In the genomic region with DNA sequence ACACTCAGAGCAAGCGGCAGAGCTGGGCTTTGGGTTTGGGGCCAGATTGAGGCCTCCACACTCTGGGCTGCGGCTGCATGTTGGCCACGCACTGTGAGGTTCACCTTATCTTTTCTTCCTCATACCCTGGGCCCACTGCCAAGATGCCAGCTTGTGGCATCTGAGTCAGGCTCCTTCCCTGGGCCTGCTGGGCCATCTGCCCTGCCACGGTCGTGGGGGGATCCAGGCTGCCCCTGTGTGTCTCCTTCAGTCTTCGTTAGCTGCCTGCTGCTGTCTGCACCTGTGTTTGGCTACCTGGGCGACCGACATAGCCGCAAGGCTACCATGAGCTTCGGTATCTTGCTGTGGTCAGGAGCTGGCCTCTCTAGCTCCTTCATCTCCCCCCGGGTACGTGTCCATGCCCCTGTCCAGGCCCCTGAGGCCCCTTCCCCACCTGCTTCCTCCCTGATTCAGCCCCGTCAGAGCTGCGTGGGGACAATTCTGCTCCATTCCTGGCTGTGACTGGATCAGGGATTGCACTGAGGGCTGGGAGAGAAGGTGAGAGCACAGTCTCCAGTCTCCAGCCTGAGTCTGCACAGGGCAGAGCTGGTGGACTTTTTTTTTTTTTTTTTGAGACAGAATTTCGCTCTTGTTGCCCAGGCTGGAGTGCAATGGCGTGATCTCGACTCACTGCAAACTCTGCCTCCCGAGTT, we compare ENCODE assay signal across 10 cellular contexts. TPM values are rescaled to one million over a fixed set of nuclear protein-coding genes. Genes with fewer than 3 reads are reported as not detected.
DNase-seq lines count a peak whose midpoint lies in the region; ATAC-seq lines count a peak whose summit lies in the region.
"Had no signal": no experiment of that assay in that cellular context is flagged by ENCODE, and none has a peak within 500 bp of the region (broad histone marks: within the 10 kb centered on the region; RNA-seq: fewer than 3 reads in every experiment).

No MANE protein-coding gene starts in this region.

- H3K4me1 ChIP-seq in naive thymus-derived CD4-positive, alpha-beta T cell (ENCODE audit: control insufficient read depth in 2 of 2, insufficient read depth in 2 of 2, low read length in 2 of 2) = no peaks in the 10 kb centered on the region

- peak; percentile 46 for DNase-seq in D341Med (ENCODE audit: low spot score)
- peak; percentile 29 for DNase-seq in NCI-H2196 (lab: John Stamatoyannopoulos, UW; ENCODE audit: unreplicated experiment)
- peak; percentile 56 to 86 for DNase-seq in cerebellar nuclear complex (lab: John Stamatoyannopoulos, UW)
- no peak for DNase-seq in naive thymus-derived CD4-positive, alpha-beta T cell
- no peak for DNase-seq in activated CD4-positive, alpha-beta T cell treated with anti-CD3 and anti-CD28 coated beads, Interleukin-2, amount 50 U/mL, for 1 hour
- no peak for DNase-seq in stimulated activated CD4-positive, alpha-beta T cell treated with anti-CD3 and anti-CD28 coated beads, Interleukin-2, amount 100 ng/mL, for 24 hours
- DNase-seq in activated CD4-positive, CD25-positive, alpha-beta regulatory T cell treated with anti-CD3 and anti-CD28 coated beads, Interleukin-2, amount 50 U/mL, for 72 hours = no peak
- DNase-seq in NCI-H748 (lab: John Stamatoyannopoulos, UW; ENCODE audit: unreplicated experiment) = no peak
- DNase-seq: NCI-H1436 treated with DMSO at 0.1 percent for 48 hours had no signal

- ATAC-seq in naive thymus-derived CD4-positive, alpha-beta T cell = peak; percentile 55

- intact Hi-C loops in naive thymus-derived CD4-positive, alpha-beta T cell (cut with micrococcal nuclease) = no loop called here

- H3K4me1 Mint-ChIP-seq in naive thymus-derived CD4-positive, alpha-beta T cell = peaks cover 0 to 6% (median 0%) of the 10 kb centered on the region in 7 donors

- H3K36me3 ChIP-seq in naive thymus-derived CD4-positive, alpha-beta T cell (ENCODE audit: control insufficient read depth in 2 of 3, insufficient read depth in 3 of 3, low read length in 3 of 3) = no peaks in the 10 kb centered on the region
- H3K36me3 ChIP-seq: BLaER1 had no signal

- H3K27ac ChIP-seq in naive thymus-derived CD4-positive, alpha-beta T cell (ENCODE audit: low read depth, low read length) = no peak overlapping the region
- H3K27ac ChIP-seq: BLaER1 had no signal

- CTCF ChIA-PET in naive thymus-derived CD4-positive, alpha-beta T cell (lab: Charles Lee) = no interaction called here

- no peaks in the 10 kb centered on the region for H3K27me3 Mint-ChIP-seq in naive thymus-derived CD4-positive, alpha-beta T cell

- no peak overlapping the region for H3K27ac Mint-ChIP-seq in naive thymus-derived CD4-positive, alpha-beta T cell

- POLR2A ChIA-PET in naive thymus-derived CD4-positive, alpha-beta T cell (lab: Charles Lee) = interaction anchor here (0.7 kb wide), 1 partner anchor 15 kb away, joined by 3 read pairs; no protein-coding TSS in a partner anchor

- no peaks in the 10 kb centered on the region for H3K9me3 Mint-ChIP-seq in naive thymus-derived CD4-positive, alpha-beta T cell

- no peaks in the 10 kb centered on the region for H3K9me3 ChIP-seq in naive thymus-derived CD4-positive, alpha-beta T cell (ENCODE audit: control insufficient read depth in 2 of 3, low read length in 3 of 3)
- H3K9me3 ChIP-seq: BLaER1 had no signal

- no peaks in the 10 kb centered on the region for H3K27me3 ChIP-seq in naive thymus-derived CD4-positive, alpha-beta T cell (ENCODE audit: control insufficient read depth in 2 of 2, insufficient read depth in 2 of 2, low read length in 2 of 2)
- H3K27me3 ChIP-seq: BLaER1 had no signal

- no peak overlapping the region for H3K4me3 Mint-ChIP-seq in naive thymus-derived CD4-positive, alpha-beta T cell

- H3K36me3 Mint-ChIP-seq in naive thymus-derived CD4-positive, alpha-beta T cell = no peaks in the 10 kb centered on the region

- no peak overlapping the region for H3K4me3 ChIP-seq in naive thymus-derived CD4-positive, alpha-beta T cell (ENCODE audit: low read length)
- H3K4me3 ChIP-seq: BLaER1 had no signal

RNA-seq across cellular contexts. Expression of gene SPNS3, which starts 11.2 kb away (rescaled TPM):
- 1 to 10 TPM; 1.7 to 6.7 (median 4.2) TPM for total RNA-seq in naive thymus-derived CD4-positive, alpha-beta T cell
- 1 to 10 TPM; 5.1 to 7.3 TPM for polyA plus RNA-seq in naive thymus-derived CD4-positive, alpha-beta T cell

RNA-seq across cellular contexts. Expression of gene SPNS2, which starts 53.8 kb away (rescaled TPM):
- total RNA-seq in naive thymus-derived CD4-positive, alpha-beta T cell = under 1 TPM in 4 of 5 experiments, not detected in 1; 0.19 to 0.56 (median 0.50) TPM
- polyA plus RNA-seq in naive thymus-derived CD4-positive, alpha-beta T cell = not detected

Comparison
In these comparisons a context has a peak if more than half of its experiments do, and no peak if none do; other contexts are left out.
1. DNase-seq: peak in D341Med (single experiment), NCI-H2196 (single experiment) and cerebellar nuclear complex (2 of 2); none in naive thymus-derived CD4-positive, alpha-beta T cell (0 of 9), activated CD4-positive, alpha-beta T cell treated with anti-CD3 and anti-CD28 coated beads, Interleukin-2, amount 50 U/mL, for 1 hour (single experiment), stimulated activated CD4-positive, alpha-beta T cell treated with anti-CD3 and anti-CD28 coated beads, Interleukin-2, amount 100 ng/mL, for 24 hours (0 of 2), activated CD4-positive, CD25-positive, alpha-beta regulatory T cell treated with anti-CD3 and anti-CD28 coated beads, Interleukin-2, amount 50 U/mL, for 72 hours (single experiment) and NCI-H748 (single experiment).